ENCODE assay signal across 8 cellular contexts in genomic region chr21:42923553-42924432, GRCh38. TPM values are rescaled to one million over a fixed set of nuclear protein-coding genes. Genes with fewer than 3 reads are reported as not detected.
DNase-seq lines count a peak whose midpoint lies in the region; ATAC-seq and TF ChIP-seq lines count a peak whose summit lies in the region.

No MANE protein-coding gene starts in this region.

- peaks cover 20% of the 10 kb centered on the region for H3K4me1 Mint-ChIP-seq in activated CD4-positive, alpha-beta memory T cell treated with anti-CD3 and anti-CD28 coated beads, Interleukin-2, amount 10 ng/mL, durations not matched to agents 7 days and 5 days

- peak overlapping the region; percentile 61 for H3K27ac Mint-ChIP-seq in activated CD4-positive, alpha-beta memory T cell treated with anti-CD3 and anti-CD28 coated beads, Interleukin-2, amount 10 ng/mL, durations not matched to agents 7 days and 5 days

- no peak overlapping the region for H3K4me3 ChIP-seq in GM06990 (replicated peaks; ENCODE audit: low read depth, low read length)

- ATAC-seq in HG03045 (IDR thresholded peaks at IDR 0.05; ENCODE audit: unreplicated experiment): no peak

- DNase-seq in GM06990 (ENCODE audit: extremely low read depth, insufficient read length) (peak; percentile 50), HS-27A (ENCODE audit: low read depth) (peak; percentile 38), NCI-H82 treated with DMSO at 0.1 percent for 48 hours (lab: John Stamatoyannopoulos, UW; ENCODE audit: unreplicated experiment) (peak; percentile 94), medulla oblongata (ENCODE audit: extremely low spot score) (peak; percentile 91)
- DNase-seq in activated CD4-positive, alpha-beta memory T cell treated with anti-CD3 and anti-CD28 coated beads, Interleukin-2, amount 10 ng/mL, durations not matched to agents 7 days and 5 days: peak; percentile 81
- DNase-seq in effector CD8-positive, alpha-beta T cell (lab: John Stamatoyannopoulos, UW): peak; percentile 42
- peak; percentile 51 for DNase-seq in stimulated activated CD8-positive, alpha-beta memory T cell treated with anti-CD3 and anti-CD28 coated beads, Interleukin-12 subunit alpha, Interleukin-12 subunit beta, amount 100 ng/mL, for 1 hour (ENCODE audit: low read depth)

- H3K36me3 ChIP-seq in GM06990 (ENCODE audit: control insufficient read depth, insufficient read depth, low read length): no peaks in the 10 kb centered on the region

- POLR2A ChIA-PET in activated CD4-positive, alpha-beta memory T cell treated with anti-CD3 and anti-CD28 coated beads, Interleukin-2, amount 10 ng/mL, durations not matched to agents 7 days and 5 days (lab: Charles Lee): no interaction called here

- no peaks in the 10 kb centered on the region for H3K36me3 Mint-ChIP-seq in activated CD4-positive, alpha-beta memory T cell treated with anti-CD3 and anti-CD28 coated beads, Interleukin-2, amount 10 ng/mL, durations not matched to agents 7 days and 5 days (ENCODE audit: low read depth)

- TF ChIP-seq CTCF in GM06990 (IDR thresholded peaks at IDR 0.05; ENCODE audit: insufficient read depth, low read length, poor library complexity, severe bottlenecking): peak; percentile 87

- no peaks in the 10 kb centered on the region for H3K9me3 Mint-ChIP-seq in activated CD4-positive, alpha-beta memory T cell treated with anti-CD3 and anti-CD28 coated beads, Interleukin-2, amount 10 ng/mL, durations not matched to agents 7 days and 5 days

- CTCF ChIA-PET in activated CD4-positive, alpha-beta memory T cell treated with anti-CD3 and anti-CD28 coated beads, Interleukin-2, amount 10 ng/mL, durations not matched to agents 7 days and 5 days (lab: Charles Lee): no interaction called here

- H3K4me3 Mint-ChIP-seq in activated CD4-positive, alpha-beta memory T cell treated with anti-CD3 and anti-CD28 coated beads, Interleukin-2, amount 10 ng/mL, durations not matched to agents 7 days and 5 days: peak overlapping the region; percentile 5

- H3K27me3 ChIP-seq in GM06990 (replicated peaks; ENCODE audit: control insufficient read depth, insufficient read depth, low read length): no peaks in the 10 kb centered on the region

- H3K27me3 Mint-ChIP-seq in activated CD4-positive, alpha-beta memory T cell treated with anti-CD3 and anti-CD28 coated beads, Interleukin-2, amount 10 ng/mL, durations not matched to agents 7 days and 5 days: no peaks in the 10 kb centered on the region

RNA-seq across cellular contexts. Expression of gene ERVH48-1, which starts 1.6 kb away (rescaled TPM):
- not detected for total RNA-seq in activated CD4-positive, alpha-beta memory T cell treated with anti-CD3 and anti-CD28 coated beads, Interleukin-2, amount 10 ng/mL, durations not matched to agents 7 days and 5 days

RNA-seq across cellular contexts. Expression of gene NDUFV3, which starts 30.7 kb away (rescaled TPM):
- total RNA-seq in activated CD4-positive, alpha-beta memory T cell treated with anti-CD3 and anti-CD28 coated beads, Interleukin-2, amount 10 ng/mL, durations not matched to agents 7 days and 5 days: 10 to 100 TPM; 17.0 TPM

RNA-seq across cellular contexts. Expression of gene WDR4, which starts 44.5 kb away (rescaled TPM):
- 10 to 100 TPM; 18.2 to 18.5 TPM for total RNA-seq in activated CD4-positive, alpha-beta memory T cell treated with anti-CD3 and anti-CD28 coated beads, Interleukin-2, amount 10 ng/mL, durations not matched to agents 7 days and 5 days

RNA-seq across cellular contexts. Expression of gene PKNOX1, which starts 50.6 kb away (rescaled TPM):
- 10 to 100 TPM; 27.2 to 33.7 TPM for total RNA-seq in activated CD4-positive, alpha-beta memory T cell treated with anti-CD3 and anti-CD28 coated beads, Interleukin-2, amount 10 ng/mL, durations not matched to agents 7 days and 5 days

Comparison
In these comparisons a context has a peak if more than half of its experiments do, and no peak if none do; other contexts are left out.
1. DNase-seq: peak in every context shown above with its lines; median percentile 94 in NCI-H82 treated with DMSO at 0.1 percent for 48 hours; 91 in medulla oblongata; 81 in activated CD4-positive, alpha-beta memory T cell treated with anti-CD3 and anti-CD28 coated beads, Interleukin-2, amount 10 ng/mL, durations not matched to agents 7 days and 5 days; 51 in stimulated activated CD8-positive, alpha-beta memory T cell treated with anti-CD3 and anti-CD28 coated beads, Interleukin-12 subunit alpha, Interleukin-12 subunit beta, amount 100 ng/mL, for 1 hour; 50 in GM06990; 42 in effector CD8-positive, alpha-beta T cell; 38 in HS-27A.